Comparison of ENCODE assay signal across 9 cellular contexts in the genomic region with DNA sequence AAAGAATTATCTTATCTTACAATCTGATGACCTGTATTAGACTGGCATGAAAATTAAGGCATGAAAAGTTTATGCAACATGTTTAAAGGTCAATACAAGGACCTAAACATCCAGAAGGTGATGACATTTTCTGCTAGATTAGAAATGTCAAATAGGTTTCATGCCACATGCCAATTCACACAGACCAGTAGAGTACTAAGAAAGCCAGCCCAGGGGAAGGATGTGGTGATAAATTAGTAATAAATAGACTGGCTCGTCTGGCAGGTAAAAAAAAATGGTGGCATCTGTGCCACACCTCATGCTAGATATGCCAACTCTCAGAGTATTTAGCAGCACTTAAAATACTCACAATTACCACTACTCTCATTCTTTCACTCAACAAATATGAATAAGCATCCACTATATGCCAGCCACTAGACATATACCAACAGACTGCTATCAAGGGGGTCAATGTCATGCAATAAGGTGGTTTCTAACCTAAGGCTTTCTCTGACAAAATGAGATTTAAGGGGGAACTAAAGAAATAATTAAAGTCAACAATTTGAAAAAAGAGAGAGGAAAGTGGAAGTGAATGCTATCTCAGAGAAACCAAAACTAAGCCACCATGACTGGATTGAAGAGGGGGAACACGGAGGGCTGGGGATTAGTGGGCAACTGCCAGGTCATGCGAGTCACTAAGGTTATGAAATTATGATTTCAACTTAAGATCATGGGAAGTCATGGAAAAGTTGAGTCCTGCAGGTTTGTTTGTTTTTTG.
DNase-seq lines count a peak whose midpoint lies in the region; ATAC-seq lines count a peak whose summit lies in the region.
"Had no signal": no experiment of that assay in that cellular context is flagged by ENCODE, and none has a peak within 500 bp of the region (broad histone marks: within the 10 kb centered on the region; RNA-seq: fewer than 3 reads in every experiment).

No MANE protein-coding gene starts in this region.

- H3K27ac Mint-ChIP-seq in T-helper 2 cell treated with Interferon-gamma antibody and Interleukin-4, amounts not matched to agents 5 μg/mL and 100 μg/mL, for 36 hours: peak overlapping the region; percentile 68

- peak overlapping the region; percentile 50 for H3K4me3 Mint-ChIP-seq in T-helper 2 cell treated with Interferon-gamma antibody and Interleukin-4, amounts not matched to agents 5 μg/mL and 100 μg/mL, for 36 hours

- H3K36me3 Mint-ChIP-seq in T-helper 2 cell treated with Interferon-gamma antibody and Interleukin-4, amounts not matched to agents 5 μg/mL and 100 μg/mL, for 36 hours (ENCODE audit: low read depth): peaks cover 10% of the 10 kb centered on the region

- DNase-seq in activated CD4-positive, CD25-positive, alpha-beta regulatory T cell treated with anti-CD3 and anti-CD28 coated beads, Interleukin-2, amount 50 U/mL, for 72 hours: no peak
- peak; percentile 54 for DNase-seq in T-helper 2 cell treated with Interferon-gamma antibody and Interleukin-4, amounts not matched to agents 5 μg/mL and 100 μg/mL, for 36 hours (ENCODE audit: low spot score)
- peak; percentile 70 for DNase-seq in stimulated activated CD4-positive, alpha-beta T cell treated with anti-CD3 and anti-CD28 coated beads, Interleukin-1b, Interleukin-23, amount 100 ng/mL, for 48 hours
- DNase-seq in NCI-H1417 (lab: John Stamatoyannopoulos, UW): no peak
- DNase-seq in SW480 (ENCODE audit: low spot score): no peak
- DNase-seq in EL: no peak
- DNase-seq: 8988T had no signal

- H3K4me1 Mint-ChIP-seq in T-helper 2 cell treated with Interferon-gamma antibody and Interleukin-4, amounts not matched to agents 5 μg/mL and 100 μg/mL, for 36 hours (ENCODE audit: low read depth): peaks cover 53% of the 10 kb centered on the region

- H3K9me3 Mint-ChIP-seq in T-helper 2 cell treated with Interferon-gamma antibody and Interleukin-4, amounts not matched to agents 5 μg/mL and 100 μg/mL, for 36 hours: no peaks in the 10 kb centered on the region

- ATAC-seq in activated CD4-positive, CD25-positive, alpha-beta regulatory T cell treated with anti-CD3 and anti-CD28 coated beads, Interleukin-2, amount 50 U/mL, for 24 hours: peak; percentile 70 to 75
- ATAC-seq in HG02943 (IDR thresholded peaks at IDR 0.05; ENCODE audit: low read depth, unreplicated experiment): peak; percentile 57

- H3K27me3 Mint-ChIP-seq in T-helper 2 cell treated with Interferon-gamma antibody and Interleukin-4, amounts not matched to agents 5 μg/mL and 100 μg/mL, for 36 hours (ENCODE audit: low read depth): no peaks in the 10 kb centered on the region

Comparison
In these comparisons a context has a peak if more than half of its experiments do, and no peak if none do; other contexts are left out.
1. DNase-seq: peak in T-helper 2 cell treated with Interferon-gamma antibody and Interleukin-4, amounts not matched to agents 5 μg/mL and 100 μg/mL, for 36 hours (single experiment) and stimulated activated CD4-positive, alpha-beta T cell treated with anti-CD3 and anti-CD28 coated beads, Interleukin-1b, Interleukin-23, amount 100 ng/mL, for 48 hours (single experiment); none in activated CD4-positive, CD25-positive, alpha-beta regulatory T cell treated with anti-CD3 and anti-CD28 coated beads, Interleukin-2, amount 50 U/mL, for 72 hours (single experiment), NCI-H1417 (0 of 3), SW480 (single experiment) and EL (single experiment).